Comparison of ENCODE assay signal across 8 cellular contexts in the genomic region with DNA sequence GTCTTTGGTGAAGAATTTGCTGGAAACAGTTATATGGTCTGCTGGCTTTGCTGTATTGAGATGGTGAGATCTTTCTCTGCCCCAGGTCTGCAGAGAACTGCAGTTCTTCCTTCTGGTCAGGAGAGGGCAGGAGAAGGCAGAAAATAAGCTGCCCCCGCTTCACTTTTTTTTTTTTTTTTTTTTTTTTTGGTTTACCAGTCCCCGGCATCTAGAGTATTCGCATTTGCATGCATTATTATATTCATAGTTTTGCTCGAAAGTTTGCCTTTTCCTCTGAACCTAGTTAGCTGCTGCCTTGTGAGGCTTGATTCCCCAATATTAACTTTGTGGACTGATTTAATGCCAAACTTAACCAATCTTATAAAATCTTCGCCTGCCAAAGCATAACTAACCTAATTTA. TPM values are rescaled to one million over a fixed set of nuclear protein-coding genes. Genes with fewer than 3 reads are reported as not detected.
DNase-seq lines count a peak whose midpoint lies in the region; ATAC-seq and TF ChIP-seq lines count a peak whose summit lies in the region.

No MANE protein-coding gene starts in this region.

- no peak overlapping the region for H3K4me3 ChIP-seq in left lung
- H3K4me3 ChIP-seq in thyroid gland (replicated peaks in 1 of 3): no peak overlapping the region
- no peak overlapping the region for H3K4me3 ChIP-seq in MG63

- TF ChIP-seq CTCF in left lung (IDR thresholded peaks at IDR 0.05) (peak; percentile 79 to 89), thyroid gland (IDR thresholded peaks at IDR 0.05) (peak; percentile 41 to 93 (median 75))

- H3K4me1 ChIP-seq in left lung: no peaks in the 10 kb centered on the region
- no peaks in the 10 kb centered on the region for H3K4me1 ChIP-seq in thyroid gland

- WGBS in thyroid gland, 2 donors: 20% methylated on average over 5 of the region's 5 CpGs

- intact Hi-C loops in Right ventricle myocardium superior (cut with DNase I) (loop anchor here (10.0 kb wide), 2 partner anchors 240 to 390 kb away; a partner anchor contains a TSS), cardiac septum (cut with DNase I) (loop anchor here (5.0 kb wide), 3 partner anchors 242 to 392 kb away; a partner anchor contains a TSS), left lung (cut with DNase I) (loop anchor here in 1 of 2 donors (5.0 kb wide), 1 partner anchor 122 kb away; a partner anchor contains a TSS), thyroid gland (cut with DNase I) (loop anchor here (5.0 to 10.0 kb wide), 3 partner anchors 250 to 397 kb away; a partner anchor contains a TSS)

- no peak overlapping the region for H3K27ac ChIP-seq in left lung
- no peak overlapping the region for H3K27ac ChIP-seq in thyroid gland

- H3K27me3 ChIP-seq in left lung: peaks cover 0 to 19% of the 10 kb centered on the region in 2 donors
- H3K27me3 ChIP-seq in thyroid gland: no peaks in the 10 kb centered on the region
- H3K27me3 ChIP-seq in MG63: peaks cover 8% of the 10 kb centered on the region; the same call in 1 of the 2 replicates

- H3K9me3 ChIP-seq in left lung (no peaks in the 10 kb centered on the region), thyroid gland (no peaks in the 10 kb centered on the region), MG63 (no peaks in the 10 kb centered on the region)

- peak; percentile 72 for ATAC-seq in Right ventricle myocardium superior (ENCODE audit: poor library complexity)
- ATAC-seq in left lung: peak; percentile 94

- no peaks in the 10 kb centered on the region for H3K36me3 ChIP-seq in left lung
- no peaks in the 10 kb centered on the region for H3K36me3 ChIP-seq in thyroid gland
- no peaks in the 10 kb centered on the region for H3K36me3 ChIP-seq in MG63

- no peak for TF ChIP-seq POLR2A in thyroid gland (IDR thresholded peaks at IDR 0.05)

- DNase-seq in Right ventricle myocardium superior (no peak), cardiac septum (ENCODE audit: low spot score) (no peak), LHCN-M2 (ENCODE audit: low read depth) (peak; percentile 49), RPMI7951 (ENCODE audit: low read depth) (peak; percentile 57), left lung (no peak), thyroid gland (peak; percentile 20 to 23), MG63 (no peak)
- peak; percentile 39 for DNase-seq in central memory CD4-positive, alpha-beta T cell

RNA-seq across cellular contexts. Expression of a gene that starts 10.6 kb away (rescaled TPM):
- total RNA-seq in Right ventricle myocardium superior: 57.2 TPM
- total RNA-seq in cardiac septum: 57.2 TPM
- total RNA-seq in LHCN-M2 (2014; rRNA removed): 38.5 and 54.2 TPM in 2 replicates
- polyA plus RNA-seq in LHCN-M2 (2012): 49.5 TPM
- total RNA-seq in RPMI7951 (2014; rRNA removed; shearing (Covaris generic)): 39.9 and 46.2 TPM in 2 replicates
- 10 to 100 TPM; 39.6 to 45.7 TPM for total RNA-seq in left lung
- 10 to 100 TPM; 33.8 to 52.0 (median 42.6) TPM for total RNA-seq in thyroid gland
- 55.7 and 75.9 TPM in 2 replicates for total RNA-seq in MG63 (2014; rRNA removed; shearing (Covaris generic); ENCODE audit: low replicate concordance)

Comparison
In these comparisons a context has a peak if more than half of its experiments do, and no peak if none do; other contexts are left out.
1. DNase-seq: peak in LHCN-M2 (single experiment), RPMI7951 (single experiment), central memory CD4-positive, alpha-beta T cell (single experiment) and thyroid gland (2 of 2); none in Right ventricle myocardium superior (single experiment), cardiac septum (single experiment), left lung (0 of 2) and MG63 (single experiment).